15 cellular contexts compared by ENCODE assay signal in genomic region chr5:128644863-128645262, GRCh38.
DNase-seq lines count a peak whose midpoint lies in the region; ATAC-seq and TF ChIP-seq lines count a peak whose summit lies in the region.
"Had no signal": no experiment of that assay in that cellular context is flagged by ENCODE, and none has a peak within 500 bp of the region (broad histone marks: within the 10 kb centered on the region; RNA-seq: fewer than 3 reads in every experiment).

No MANE protein-coding gene starts in this region.

- H3K9me3 ChIP-seq in OCI-LY3 (ENCODE audit: insufficient read depth, low read length), result no peaks in the 10 kb centered on the region
- no peaks in the 10 kb centered on the region for H3K9me3 ChIP-seq in osteoblast (ENCODE audit: low read depth, low read length)
- H3K9me3 ChIP-seq: right lobe of liver had no signal

- H3K4me3 ChIP-seq in OCI-LY3 (ENCODE audit: low read length), result peak overlapping the region; percentile 62
- H3K4me3 ChIP-seq in osteoblast (ENCODE audit: insufficient read depth, low read length), result peak overlapping the region; percentile 54
- H3K4me3 ChIP-seq: right lobe of liver had no signal

- H3K27me3 Mint-ChIP-seq in activated T-helper 1 cell treated with anti-CD3 and anti-CD28 coated beads, Interleukin-12 subunit alpha, Interleukin-12 subunit beta, Interleukin-2, Interleukin-4 antibody, amounts not matched to agents 30 ng/mL and 10 ng/mL and 1 ng/mL, durations not matched to agents 14 hours and 24 hours and 36 hours (ENCODE audit: insufficient read depth), result peaks cover 2% of the 10 kb centered on the region
- H3K27me3 Mint-ChIP-seq: CD4-positive, CD25-positive, alpha-beta regulatory T cell; naive thymus-derived CD4-positive, alpha-beta T cell; stimulated activated naive CD8-positive, alpha-beta T cell treated with anti-CD3 and anti-CD28 coated beads, Interleukin-15, amount 100 ng/mL, for 72 hours had no signal

- H2AFZ ChIP-seq in OCI-LY3 (ENCODE audit: low read depth, low read length) (peak overlapping the region; percentile 83), osteoblast (ENCODE audit: low read length) (peak overlapping the region; percentile 32)

- no peak overlapping the region for H3K4me3 Mint-ChIP-seq in activated T-helper 1 cell treated with anti-CD3 and anti-CD28 coated beads, Interleukin-12 subunit alpha, Interleukin-12 subunit beta, Interleukin-2, Interleukin-4 antibody, amounts not matched to agents 30 ng/mL and 10 ng/mL and 1 ng/mL, durations not matched to agents 14 hours and 24 hours and 36 hours
- H3K4me3 Mint-ChIP-seq: CD4-positive, CD25-positive, alpha-beta regulatory T cell; naive thymus-derived CD4-positive, alpha-beta T cell; stimulated activated naive CD8-positive, alpha-beta T cell treated with anti-CD3 and anti-CD28 coated beads, Interleukin-15, amount 100 ng/mL, for 72 hours had no signal

- H3K79me2 ChIP-seq in OCI-LY3 (ENCODE audit: low read length) (no peaks in the 10 kb centered on the region), osteoblast (ENCODE audit: insufficient read depth, low read length) (no peaks in the 10 kb centered on the region)

- no peaks in the 10 kb centered on the region for H3K36me3 Mint-ChIP-seq in activated T-helper 1 cell treated with anti-CD3 and anti-CD28 coated beads, Interleukin-12 subunit alpha, Interleukin-12 subunit beta, Interleukin-2, Interleukin-4 antibody, amounts not matched to agents 30 ng/mL and 10 ng/mL and 1 ng/mL, durations not matched to agents 14 hours and 24 hours and 36 hours (ENCODE audit: low read depth)
- H3K36me3 Mint-ChIP-seq: CD4-positive, CD25-positive, alpha-beta regulatory T cell; naive thymus-derived CD4-positive, alpha-beta T cell had no signal

- DNase-seq in dedifferentiated amniotic fluid mesenchymal stem cell (ENCODE audit: extremely low spot score), result peak; percentile 68
- peak; percentile 73 for DNase-seq in osteoblast (ENCODE audit: insufficient read length, low spot score, missing footprints)
- no peak for DNase-seq in NCI-H774 (lab: John Stamatoyannopoulos, UW)
- DNase-seq in H4 (ENCODE audit: low spot score), result no peak
- no peak for DNase-seq in NCI-H187 (lab: John Stamatoyannopoulos, UW)
- DNase-seq in activated T-helper 1 cell treated with anti-CD3 and anti-CD28 coated beads, Interleukin-12 subunit alpha, Interleukin-12 subunit beta, Interleukin-2, Interleukin-4 antibody, amounts not matched to agents 30 ng/mL and 10 ng/mL and 1 ng/mL, durations not matched to agents 14 hours and 24 hours and 36 hours (ENCODE audit: low spot score), result no peak
- DNase-seq: activated T-cell treated with anti-CD3 and anti-CD28 coated beads for 4 hours; CD4-positive, CD25-positive, alpha-beta regulatory T cell; head of caudate nucleus; naive thymus-derived CD4-positive, alpha-beta T cell; right lobe of liver; stimulated activated naive CD8-positive, alpha-beta T cell treated with anti-CD3 and anti-CD28 coated beads, Interleukin-15, amount 100 ng/mL, for 72 hours had no signal

- H3K27ac ChIP-seq in OCI-LY3 (ENCODE audit: low read length) (no peak overlapping the region), osteoblast (ENCODE audit: low read depth, low read length) (peak overlapping the region; percentile 50)
- H3K27ac ChIP-seq: right lobe of liver had no signal

- intact Hi-C loops in activated T-helper 1 cell treated with anti-CD3 and anti-CD28 coated beads, Interleukin-12 subunit alpha, Interleukin-12 subunit beta, Interleukin-2, Interleukin-4 antibody, amounts not matched to agents 30 ng/mL and 10 ng/mL and 1 ng/mL, durations not matched to agents 14 hours and 24 hours and 36 hours (cut with micrococcal nuclease), result no loop called here

- H3K27ac Mint-ChIP-seq in activated T-helper 1 cell treated with anti-CD3 and anti-CD28 coated beads, Interleukin-12 subunit alpha, Interleukin-12 subunit beta, Interleukin-2, Interleukin-4 antibody, amounts not matched to agents 30 ng/mL and 10 ng/mL and 1 ng/mL, durations not matched to agents 14 hours and 24 hours and 36 hours, result no peak overlapping the region
- H3K27ac Mint-ChIP-seq: CD4-positive, CD25-positive, alpha-beta regulatory T cell; naive thymus-derived CD4-positive, alpha-beta T cell; stimulated activated naive CD8-positive, alpha-beta T cell treated with anti-CD3 and anti-CD28 coated beads, Interleukin-15, amount 100 ng/mL, for 72 hours had no signal

- no peaks in the 10 kb centered on the region for H3K4me1 ChIP-seq in OCI-LY3 (ENCODE audit: low read length)
- no peaks in the 10 kb centered on the region for H3K4me1 ChIP-seq in osteoblast (ENCODE audit: insufficient read depth, low read length)
- H3K4me1 ChIP-seq: right lobe of liver had no signal

- no peak overlapping the region for H3K9ac ChIP-seq in OCI-LY3 (ENCODE audit: low read length)

- no peaks in the 10 kb centered on the region for H3K4me1 Mint-ChIP-seq in activated T-helper 1 cell treated with anti-CD3 and anti-CD28 coated beads, Interleukin-12 subunit alpha, Interleukin-12 subunit beta, Interleukin-2, Interleukin-4 antibody, amounts not matched to agents 30 ng/mL and 10 ng/mL and 1 ng/mL, durations not matched to agents 14 hours and 24 hours and 36 hours (ENCODE audit: low read depth)
- H3K4me1 Mint-ChIP-seq: CD4-positive, CD25-positive, alpha-beta regulatory T cell; naive thymus-derived CD4-positive, alpha-beta T cell; stimulated activated naive CD8-positive, alpha-beta T cell treated with anti-CD3 and anti-CD28 coated beads, Interleukin-15, amount 100 ng/mL, for 72 hours had no signal

- ATAC-seq in GM18498 (IDR thresholded peaks at IDR 0.05; ENCODE audit: unreplicated experiment), result peak; percentile 52
- ATAC-seq: activated CD4-positive, CD25-positive, alpha-beta regulatory T cell treated with anti-CD3 and anti-CD28 coated beads, Interleukin-2, amount 50 U/mL, for 24 hours; naive thymus-derived CD4-positive, alpha-beta T cell; right lobe of liver; stimulated activated naive CD8-positive, alpha-beta T cell treated with anti-CD3 and anti-CD28 coated beads, Interleukin-15, amount 100 ng/mL, for 72 hours had no signal

- H3K27me3 ChIP-seq in OCI-LY3 (ENCODE audit: low read depth, low read length) (no peaks in the 10 kb centered on the region), osteoblast (ENCODE audit: insufficient read depth, low read length) (no peaks in the 10 kb centered on the region)
- H3K27me3 ChIP-seq: right lobe of liver had no signal

- H3K9me3 Mint-ChIP-seq in activated T-helper 1 cell treated with anti-CD3 and anti-CD28 coated beads, Interleukin-12 subunit alpha, Interleukin-12 subunit beta, Interleukin-2, Interleukin-4 antibody, amounts not matched to agents 30 ng/mL and 10 ng/mL and 1 ng/mL, durations not matched to agents 14 hours and 24 hours and 36 hours, result no peaks in the 10 kb centered on the region

- H3K4me2 ChIP-seq in OCI-LY3 (ENCODE audit: low read length), result peak overlapping the region; percentile 67
- H3K4me2 ChIP-seq in osteoblast (ENCODE audit: insufficient read depth, low read length), result peak overlapping the region; percentile 73

- H3K36me3 ChIP-seq in OCI-LY3 (replicated peaks; ENCODE audit: low read depth, low read length) (no peaks in the 10 kb centered on the region), osteoblast (ENCODE audit: insufficient read depth, low read length) (no peaks in the 10 kb centered on the region)
- H3K36me3 ChIP-seq: right lobe of liver had no signal

- TF ChIP-seq CTCF in OCI-LY3 (IDR thresholded peaks at IDR 0.05; ENCODE audit: low read depth, low read length) (no peak), osteoblast (IDR thresholded peaks at IDR 0.05; ENCODE audit: extremely low read depth, low read depth, low read length) (no peak)

- H4K20me1 ChIP-seq in OCI-LY3 (ENCODE audit: insufficient read depth, low read length) (no peaks in the 10 kb centered on the region), osteoblast (ENCODE audit: insufficient read depth, low read length) (no peaks in the 10 kb centered on the region)

Comparison
In these comparisons a context has a peak if more than half of its experiments do, and no peak if none do; other contexts are left out.
1. DNase-seq: peak in dedifferentiated amniotic fluid mesenchymal stem cell (single experiment) and osteoblast (single experiment); none in NCI-H774 (single experiment), H4 (single experiment), NCI-H187 (0 of 2) and activated T-helper 1 cell treated with anti-CD3 and anti-CD28 coated beads, Interleukin-12 subunit alpha, Interleukin-12 subunit beta, Interleukin-2, Interleukin-4 antibody, amounts not matched to agents 30 ng/mL and 10 ng/mL and 1 ng/mL, durations not matched to agents 14 hours and 24 hours and 36 hours (single experiment).